2 cellular contexts compared by ENCODE assay signal in genomic region chr9:120405134-120405533, GRCh38.
TF ChIP-seq lines count a peak whose summit lies in the region.

No MANE protein-coding gene starts in this region.

TF ChIP-seq in A549, 52 proteins besides CTCF, POLR2A, EP300 and RAD21 (continued from another document):
- TF ChIP-seq, protein P1, sequence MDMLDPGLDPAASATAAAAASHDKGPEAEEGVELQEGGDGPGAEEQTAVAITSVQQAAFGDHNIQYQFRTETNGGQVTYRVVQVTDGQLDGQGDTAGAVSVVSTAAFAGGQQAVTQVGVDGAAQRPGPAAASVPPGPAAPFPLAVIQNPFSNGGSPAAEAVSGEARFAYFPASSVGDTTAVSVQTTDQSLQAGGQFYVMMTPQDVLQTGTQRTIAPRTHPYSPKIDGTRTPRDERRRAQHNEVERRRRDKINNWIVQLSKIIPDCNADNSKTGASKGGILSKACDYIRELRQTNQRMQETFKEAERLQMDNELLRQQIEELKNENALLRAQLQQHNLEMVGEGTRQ (IDR thresholded peaks at IDR 0.05): no peak
- TF ChIP-seq, protein P2, sequence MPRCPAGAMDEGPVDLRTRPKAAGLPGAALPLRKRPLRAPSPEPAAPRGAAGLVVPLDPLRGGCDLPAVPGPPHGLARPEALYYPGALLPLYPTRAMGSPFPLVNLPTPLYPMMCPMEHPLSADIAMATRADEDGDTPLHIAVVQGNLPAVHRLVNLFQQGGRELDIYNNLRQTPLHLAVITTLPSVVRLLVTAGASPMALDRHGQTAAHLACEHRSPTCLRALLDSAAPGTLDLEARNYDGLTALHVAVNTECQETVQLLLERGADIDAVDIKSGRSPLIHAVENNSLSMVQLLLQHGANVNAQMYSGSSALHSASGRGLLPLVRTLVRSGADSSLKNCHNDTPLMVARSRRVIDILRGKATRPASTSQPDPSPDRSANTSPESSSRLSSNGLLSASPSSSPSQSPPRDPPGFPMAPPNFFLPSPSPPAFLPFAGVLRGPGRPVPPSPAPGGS (IDR thresholded peaks at IDR 0.05): no peak
- no peak for TF ChIP-seq RARB (CRISPR knock-in tag; IDR thresholded peaks at IDR 0.05)

TF ChIP-seq in K562, 482 proteins besides CTCF, POLR2A, EP300 and RAD21 (continued from another document):
- no peak for TF ChIP-seq ZNF609 (CRISPR knock-in tag; IDR thresholded peaks at IDR 0.05; ENCODE audit: borderline replicate concordance)
- no peak for TF ChIP-seq ZNF263 (CRISPR knock-in tag; IDR thresholded peaks at IDR 0.05; ENCODE audit: borderline replicate concordance)
